ENCODE assay signal across 1 cellular context in the genomic region with DNA sequence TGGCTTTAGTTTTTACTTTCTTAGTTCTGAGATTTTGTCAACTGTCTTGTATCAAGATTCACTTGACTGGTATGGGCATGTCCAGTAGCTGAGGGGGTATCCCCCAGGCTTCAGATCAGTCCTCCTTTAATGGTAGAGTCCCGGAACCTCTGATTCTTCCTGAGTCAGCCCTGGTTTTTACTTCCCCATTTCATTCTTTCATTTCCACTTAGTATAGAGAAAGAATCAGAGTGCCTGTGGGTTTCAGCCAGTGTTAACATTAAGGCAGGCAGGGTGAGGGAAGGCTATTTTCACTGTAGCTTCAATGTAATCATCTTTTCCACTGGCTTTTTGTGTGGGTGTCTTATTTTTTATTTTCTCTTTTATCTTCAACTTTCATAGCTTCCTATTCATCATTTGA.
TF ChIP-seq lines count a peak whose summit lies in the region.

No MANE protein-coding gene starts in this region.

TF ChIP-seq in HepG2, 621 proteins besides CTCF, POLR2A, EP300 and RAD21:
- TF ChIP-seq CCDC6 (CRISPR knock-in tag; IDR thresholded peaks at IDR 0.05) = no peak
- TF ChIP-seq HMGA1 (CRISPR knock-in tag; conservative IDR thresholded peaks at IDR 0.05) = no peak
- TF ChIP-seq MZF1 (CRISPR knock-in tag; IDR thresholded peaks at IDR 0.05; ENCODE audit: borderline replicate concordance) = no peak
- no peak for TF ChIP-seq ZNF569 (CRISPR knock-in tag; IDR thresholded peaks at IDR 0.05; ENCODE audit: borderline replicate concordance)
- no peak for TF ChIP-seq ZMYM2 (CRISPR knock-in tag; IDR thresholded peaks at IDR 0.05)
- no peak for TF ChIP-seq ZSCAN21 (CRISPR knock-in tag; IDR thresholded peaks at IDR 0.05; ENCODE audit: borderline replicate concordance)
